In the genomic region with DNA sequence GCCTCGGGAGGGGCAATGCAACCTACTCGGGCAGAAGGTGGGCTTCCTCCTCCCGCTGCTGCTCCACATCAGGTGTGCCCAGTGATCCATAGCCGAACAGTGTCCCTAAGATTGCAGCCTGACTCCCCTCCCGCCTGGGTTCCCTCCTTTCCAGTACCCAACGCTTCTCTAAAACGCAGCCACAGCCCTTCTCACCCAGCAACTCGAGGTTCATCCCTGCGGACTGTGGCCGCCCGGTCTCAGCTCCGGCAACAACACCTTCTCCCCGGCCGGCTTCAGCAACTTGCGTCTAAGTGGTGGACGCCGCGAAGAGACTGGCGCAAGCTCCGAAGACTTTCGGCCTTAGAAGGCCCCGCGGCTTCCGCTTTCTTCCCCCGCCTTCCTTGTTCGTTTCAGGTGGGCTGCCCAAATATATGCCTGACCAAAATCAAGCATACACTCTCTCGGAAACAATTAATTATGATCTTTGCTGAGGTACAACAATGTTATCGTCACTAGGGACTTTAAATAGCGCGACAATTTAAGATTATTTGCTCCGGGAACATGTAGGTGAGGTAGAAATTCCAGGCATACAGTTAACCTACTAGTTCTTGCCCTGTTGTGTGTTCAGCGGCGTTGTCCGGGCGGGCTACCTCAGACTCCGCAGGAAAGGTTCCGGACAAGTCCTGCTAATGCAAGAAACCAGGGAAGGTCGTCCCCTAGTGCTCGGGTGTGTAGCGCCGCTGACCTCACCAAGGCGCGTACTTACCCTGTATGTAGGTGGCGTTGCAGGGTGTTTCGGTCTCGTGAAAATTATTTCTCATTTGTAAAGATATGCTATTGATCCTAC, we compare ENCODE assay signal across 1 cellular context.
A peak's percentile ranks its signal among the peaks of the same experiment; 100 is the strongest.
TF ChIP-seq lines count a peak whose summit lies in the region.

A gene with protein sequence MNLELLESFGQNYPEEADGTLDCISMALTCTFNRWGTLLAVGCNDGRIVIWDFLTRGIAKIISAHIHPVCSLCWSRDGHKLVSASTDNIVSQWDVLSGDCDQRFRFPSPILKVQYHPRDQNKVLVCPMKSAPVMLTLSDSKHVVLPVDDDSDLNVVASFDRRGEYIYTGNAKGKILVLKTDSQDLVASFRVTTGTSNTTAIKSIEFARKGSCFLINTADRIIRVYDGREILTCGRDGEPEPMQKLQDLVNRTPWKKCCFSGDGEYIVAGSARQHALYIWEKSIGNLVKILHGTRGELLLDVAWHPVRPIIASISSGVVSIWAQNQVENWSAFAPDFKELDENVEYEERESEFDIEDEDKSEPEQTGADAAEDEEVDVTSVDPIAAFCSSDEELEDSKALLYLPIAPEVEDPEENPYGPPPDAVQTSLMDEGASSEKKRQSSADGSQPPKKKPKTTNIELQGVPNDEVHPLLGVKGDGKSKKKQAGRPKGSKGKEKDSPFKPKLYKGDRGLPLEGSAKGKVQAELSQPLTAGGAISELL (minus strand): TSS at position 319 of the 829 bp plus-strand sequence. CDS start 105 bp downstream, at position 214.

TF ChIP-seq in K562, 482 proteins besides CTCF, POLR2A, EP300 and RAD21 (continued from another document and continues in another):
- TF ChIP-seq LEF1 (IDR thresholded peaks at IDR 0.05) (peak; percentile 74), ZNF766 (CRISPR knock-in tag; conservative IDR thresholded peaks at IDR 0.05) (peak; percentile 96), CCNT2 (IDR thresholded peaks at IDR 0.05; ENCODE audit: borderline replicate concordance, extremely low read depth, insufficient read length, low read depth, low read length) (no peak), PCBP1 (IDR thresholded peaks at IDR 0.05; ENCODE audit: low read depth, low read length, poor library complexity, severe bottlenecking) (no peak), ZNF76 (CRISPR knock-in tag; IDR thresholded peaks at IDR 0.05; ENCODE audit: borderline replicate concordance) (peak; percentile 70; the same call in 1 of the 2 replicates), MEF2A (IDR thresholded peaks at IDR 0.05; ENCODE audit: control insufficient read depth, low read depth, low read length) (peak; percentile 73; the same call in 1 of the 2 replicates), BRD9 (IDR thresholded peaks at IDR 0.05; ENCODE audit: low read depth, partially characterized antibody) (no peak), SMAD4 (CRISPR knock-in tag; conservative IDR thresholded peaks at IDR 0.05) (peak; percentile 85; the same call in 1 of the 2 replicates), TGIF2 (CRISPR knock-in tag; IDR thresholded peaks at IDR 0.05) (no peak), SMARCB1 (IDR thresholded peaks at IDR 0.05; ENCODE audit: insufficient read length, low read depth) (no peak), ZSCAN29 (IDR thresholded peaks at IDR 0.05) (peak; percentile 63), SMARCA5 (IDR thresholded peaks at IDR 0.05) (peak; percentile 39), TCF7 (IDR thresholded peaks at IDR 0.05; ENCODE audit: borderline replicate concordance) (peak; percentile 83; the same call in 1 of the 2 replicates), SFPQ (IDR thresholded peaks at IDR 0.05; ENCODE audit: low read depth, low read length) (no peak), FOXP4 (CRISPR knock-in tag; IDR thresholded peaks at IDR 0.05; ENCODE audit: borderline replicate concordance) (peak; percentile 82), TRIM28 (IDR thresholded peaks at IDR 0.05) (peak; percentile 90), SOX6 (IDR thresholded peaks at IDR 0.05) (peak; percentile 90), ETV5 (CRISPR knock-in tag; IDR thresholded peaks at IDR 0.05; ENCODE audit: low read depth) (peak; percentile 62), RUNX1 (IDR thresholded peaks at IDR 0.05; ENCODE audit: low read depth) (0 out of 2 replicates have a peak, but pooled peaks have one; percentile 38), SP1 (CRISPR knock-in tag; IDR thresholded peaks at IDR 0.05) (peak; percentile 98), TRIM24 (IDR thresholded peaks at IDR 0.05) (peak; percentile 56 to 100; a peak in 3 of 4 replicates), CXXC5 (CRISPR knock-in tag; IDR thresholded peaks at IDR 0.05) (peak; percentile 97), CAMTA2 (CRISPR knock-in tag; conservative IDR thresholded peaks at IDR 0.05) (no peak), ZNF830 (CRISPR knock-in tag; IDR thresholded peaks at IDR 0.05) (no peak), ZNF274 (IDR thresholded peaks at IDR 0.05; ENCODE audit: borderline replicate concordance, low read depth, low read length) (no peak), HMGXB4 (CRISPR knock-in tag; IDR thresholded peaks at IDR 0.05) (peak; percentile 97), BCOR (IDR thresholded peaks at IDR 0.05) (peak; percentile 67), PHF20 (IDR thresholded peaks at IDR 0.05; ENCODE audit: partially characterized antibody) (peak; percentile 97), PTTG1 (tag; IDR thresholded peaks at IDR 0.05; ENCODE audit: low read depth) (peak; percentile 54; the same call in 1 of the 2 replicates), CUX1 (CRISPR knock-in tag; IDR thresholded peaks at IDR 0.05) (no peak; the same call in none of the 2 replicates), NFATC3 (IDR thresholded peaks at IDR 0.05) (peak; percentile 95), YY1 (IDR thresholded peaks at IDR 0.05; ENCODE audit: borderline replicate concordance in 1 of 3, control insufficient read depth in 1 of 3, extremely low read depth in 1 of 3, insufficient read depth in 3 of 3, insufficient read length in 1 of 3, insufficient replicate concordance in 2 of 3, low read depth in 1 of 3, low read length in 2 of 3) (peak in 2 of 3 experiments; percentile 72 to 86), KAT8 (IDR thresholded peaks at IDR 0.05; ENCODE audit: low read depth) (no peak), STAT5A (IDR thresholded peaks at IDR 0.05; ENCODE audit: borderline replicate concordance, low read length) (peak; percentile 78), NR2C2 (CRISPR knock-in tag; IDR thresholded peaks at IDR 0.05) (peak; percentile 92), NR2C2 (tag; IDR thresholded peaks at IDR 0.05) (peak; percentile 97), ZNF785 (CRISPR knock-in tag; IDR thresholded peaks at IDR 0.05) (no peak), SRSF1 (IDR thresholded peaks at IDR 0.05; ENCODE audit: low read depth, low read length) (no peak)
- TF ChIP-seq, protein P1, sequence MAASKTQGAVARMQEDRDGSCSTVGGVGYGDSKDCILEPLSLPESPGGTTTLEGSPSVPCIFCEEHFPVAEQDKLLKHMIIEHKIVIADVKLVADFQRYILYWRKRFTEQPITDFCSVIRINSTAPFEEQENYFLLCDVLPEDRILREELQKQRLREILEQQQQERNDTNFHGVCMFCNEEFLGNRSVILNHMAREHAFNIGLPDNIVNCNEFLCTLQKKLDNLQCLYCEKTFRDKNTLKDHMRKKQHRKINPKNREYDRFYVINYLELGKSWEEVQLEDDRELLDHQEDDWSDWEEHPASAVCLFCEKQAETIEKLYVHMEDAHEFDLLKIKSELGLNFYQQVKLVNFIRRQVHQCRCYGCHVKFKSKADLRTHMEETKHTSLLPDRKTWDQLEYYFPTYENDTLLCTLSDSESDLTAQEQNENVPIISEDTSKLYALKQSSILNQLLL (CRISPR knock-in tag; IDR thresholded peaks at IDR 0.05; ENCODE audit: borderline replicate concordance) = no peak
- TF ChIP-seq, protein P2, sequence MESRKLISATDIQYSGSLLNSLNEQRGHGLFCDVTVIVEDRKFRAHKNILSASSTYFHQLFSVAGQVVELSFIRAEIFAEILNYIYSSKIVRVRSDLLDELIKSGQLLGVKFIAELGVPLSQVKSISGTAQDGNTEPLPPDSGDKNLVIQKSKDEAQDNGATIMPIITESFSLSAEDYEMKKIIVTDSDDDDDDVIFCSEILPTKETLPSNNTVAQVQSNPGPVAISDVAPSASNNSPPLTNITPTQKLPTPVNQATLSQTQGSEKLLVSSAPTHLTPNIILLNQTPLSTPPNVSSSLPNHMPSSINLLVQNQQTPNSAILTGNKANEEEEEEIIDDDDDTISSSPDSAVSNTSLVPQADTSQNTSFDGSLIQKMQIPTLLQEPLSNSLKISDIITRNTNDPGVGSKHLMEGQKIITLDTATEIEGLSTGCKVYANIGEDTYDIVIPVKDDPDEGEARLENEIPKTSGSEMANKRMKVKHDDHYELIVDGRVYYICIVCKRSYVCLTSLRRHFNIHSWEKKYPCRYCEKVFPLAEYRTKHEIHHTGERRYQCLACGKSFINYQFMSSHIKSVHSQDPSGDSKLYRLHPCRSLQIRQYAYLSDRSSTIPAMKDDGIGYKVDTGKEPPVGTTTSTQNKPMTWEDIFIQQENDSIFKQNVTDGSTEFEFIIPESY (CRISPR knock-in tag; IDR thresholded peaks at IDR 0.05) = peak; percentile 91
